Comparison of ENCODE assay signal across 8 cellular contexts in genomic region chr3:137970914-137971831, GRCh38. TPM values are rescaled to one million over a fixed set of nuclear protein-coding genes. Genes with fewer than 3 reads are reported as not detected.
DNase-seq lines count a peak whose midpoint lies in the region; ATAC-seq and TF ChIP-seq lines count a peak whose summit lies in the region.

No MANE protein-coding gene starts in this region.

- no peaks in the 10 kb centered on the region for H3K36me3 ChIP-seq in BE2C

- no peaks in the 10 kb centered on the region for H3K27me3 ChIP-seq in BE2C

- POLR2A ChIA-PET in activated CD4-positive, alpha-beta T cell treated with anti-CD3 and anti-CD28 coated beads for 36 hours (lab: Charles Lee) = no interaction called here

- peak; percentile 83 for DNase-seq in BE2C
- DNase-seq in NCI-H446 treated with DMSO at 0.1 percent for 48 hours (lab: John Stamatoyannopoulos, UW) = peak; percentile 21
- DNase-seq in activated CD4-positive, alpha-beta T cell treated with anti-CD3 and anti-CD28 coated beads for 36 hours = peak; percentile 83
- DNase-seq in dermis blood vessel endothelial cell = peak; percentile 76
- DNase-seq in lower leg skin (ENCODE audit: low spot score in 2 of 2) = peak; percentile 51 to 94
- DNase-seq in stimulated activated CD8-positive, alpha-beta memory T cell treated with anti-CD3 and anti-CD28 coated beads, Interleukin-12 subunit alpha, Interleukin-12 subunit beta, amount 100 ng/mL, for 24 hours (ENCODE audit: extremely low read depth) = peak; percentile 3

- no peaks in the 10 kb centered on the region for H3K4me1 Mint-ChIP-seq in activated CD4-positive, alpha-beta T cell treated with anti-CD3 and anti-CD28 coated beads for 36 hours

- TF ChIP-seq POLR2A in lower leg skin (IDR thresholded peaks at IDR 0.05) = no peak

- intact Hi-C loops in activated CD4-positive, alpha-beta T cell treated with anti-CD3 and anti-CD28 coated beads for 36 hours (cut with DNase I, micrococcal nuclease) = loop anchor here (1.0 to 5.0 kb wide), 3 partner anchors 864 to 939 kb away; no protein-coding TSS in a partner anchor
- intact Hi-C loops in lower leg skin (cut with DNase I; ENCODE audit: low total_unique reads) = loop anchor here (5.0 kb wide), 1 partner anchor 939 kb away; no protein-coding TSS in a partner anchor

- H3K4me1 ChIP-seq in BE2C = no peaks in the 10 kb centered on the region

- no peak overlapping the region for H3K4me3 ChIP-seq in BE2C (ENCODE audit: low read depth, low read length)
- no peak overlapping the region for H3K4me3 ChIP-seq in lower leg skin (ENCODE audit: low read depth, poor library complexity, severe bottlenecking)

- peaks cover 13% of the 10 kb centered on the region for H3K27me3 Mint-ChIP-seq in activated CD4-positive, alpha-beta T cell treated with anti-CD3 and anti-CD28 coated beads for 36 hours

- TF ChIP-seq CTCF in BE2C (IDR thresholded peaks at IDR 0.05; ENCODE audit: low read depth, low read length) (peak; percentile 93), lower leg skin (IDR thresholded peaks at IDR 0.05) (no peak)

- no peak overlapping the region for H3K4me3 Mint-ChIP-seq in activated CD4-positive, alpha-beta T cell treated with anti-CD3 and anti-CD28 coated beads for 36 hours

- 13 to 14% methylated on average over 18 of the region's 18 CpGs for WGBS in lower leg skin, 2 donors

- no peaks in the 10 kb centered on the region for H3K9me3 Mint-ChIP-seq in activated CD4-positive, alpha-beta T cell treated with anti-CD3 and anti-CD28 coated beads for 36 hours (ENCODE audit: low read depth)

- no peaks in the 10 kb centered on the region for H3K9me3 ChIP-seq in BE2C

- H3K36me3 Mint-ChIP-seq in activated CD4-positive, alpha-beta T cell treated with anti-CD3 and anti-CD28 coated beads for 36 hours (ENCODE audit: low read depth) = no peaks in the 10 kb centered on the region

- CTCF ChIA-PET in activated CD4-positive, alpha-beta T cell treated with anti-CD3 and anti-CD28 coated beads for 36 hours (lab: Charles Lee) = interaction anchor here (0.6 to 1.5 kb wide), 12 partner anchors 10 to 1991 kb away, joined by 3 to 6 read pairs (median 3); partner anchors contain the start of genes FOXL2 and FOXL2NB

- ATAC-seq in GM19035 (IDR thresholded peaks at IDR 0.05; ENCODE audit: unreplicated experiment) (peak; percentile 98), HG03196 (IDR thresholded peaks at IDR 0.05; ENCODE audit: unreplicated experiment) (peak; percentile 93)
- peak; percentile 49 for ATAC-seq in activated CD4-positive, alpha-beta T cell treated with anti-CD3 and anti-CD28 coated beads for 36 hours

- H3K27ac Mint-ChIP-seq in activated CD4-positive, alpha-beta T cell treated with anti-CD3 and anti-CD28 coated beads for 36 hours = no peak overlapping the region

RNA-seq across cellular contexts. Expression of gene CLDN18, which starts 38.8 kb away (rescaled TPM):
- not detected for polyA plus RNA-seq in BE2C (2012; ENCODE audit: insufficient read depth, insufficient read length, low read depth)
- not detected for total RNA-seq in activated CD4-positive, alpha-beta T cell treated with anti-CD3 and anti-CD28 coated beads for 36 hours
- total RNA-seq in dermis blood vessel endothelial cell (not detected in 2 replicates), lower leg skin (under 1 TPM in 1 of 4 donors, not detected in 3; 0.13 TPM)

Comparison
In these comparisons a context has a peak if more than half of its experiments do, and no peak if none do; other contexts are left out.
1. DNase-seq: peak in every context shown above with its lines; median percentile 83 in BE2C; 83 in activated CD4-positive, alpha-beta T cell treated with anti-CD3 and anti-CD28 coated beads for 36 hours; 76 in dermis blood vessel endothelial cell; 72 in lower leg skin; 21 in NCI-H446 treated with DMSO at 0.1 percent for 48 hours; 3 in stimulated activated CD8-positive, alpha-beta memory T cell treated with anti-CD3 and anti-CD28 coated beads, Interleukin-12 subunit alpha, Interleukin-12 subunit beta, amount 100 ng/mL, for 24 hours.